ENCODE assay signal across 12 cellular contexts in genomic region chr4:7854697-7855370, GRCh38.
A peak's percentile ranks its signal among the peaks of the same experiment; 100 is the strongest.
DNase-seq lines count a peak whose midpoint lies in the region; ATAC-seq, FAIRE-seq and TF ChIP-seq lines count a peak whose summit lies in the region.
"Had no signal": no experiment of that assay in that cellular context is flagged by ENCODE, and none has a peak within 500 bp of the region (broad histone marks: within the 10 kb centered on the region; RNA-seq: fewer than 3 reads in every experiment).

No MANE protein-coding gene starts in this region.

- no peaks in the 10 kb centered on the region for H3K9me3 Mint-ChIP-seq in HFFc6

- no peak for FAIRE-seq in bronchial epithelial cell (lab: Jason Lieb, UNC)
- FAIRE-seq: RCC 7860 had no signal

- H3K27ac Mint-ChIP-seq in HFFc6: peak overlapping the region; percentile 90

- H3K4me3 Mint-ChIP-seq in HFFc6: no peak overlapping the region

- H3K27me3 ChIP-seq in bronchial epithelial cell (ENCODE audit: control insufficient read depth, insufficient read depth, low read length): no peaks in the 10 kb centered on the region
- H3K27me3 ChIP-seq: hepatocyte, neutrophil had no signal

- peaks cover 24% of the 10 kb centered on the region for H3K27me3 Mint-ChIP-seq in HFFc6 (ENCODE audit: insufficient read depth)

- ATAC-seq in HG02588 (IDR thresholded peaks at IDR 0.05; ENCODE audit: unreplicated experiment) (no peak), GM21786 (IDR thresholded peaks at IDR 0.05; ENCODE audit: unreplicated experiment) (no peak)

- TF ChIP-seq CTCF in HFFc6 (IDR thresholded peaks at IDR 0.05) (no peak), bronchial epithelial cell (IDR thresholded peaks at IDR 0.05; ENCODE audit: insufficient read depth, low read length, severe bottlenecking) (no peak)

- H3K36me3 ChIP-seq in bronchial epithelial cell (ENCODE audit: control insufficient read depth, insufficient read depth, low read length): peaks cover 18% of the 10 kb centered on the region

- peaks cover 83% of the 10 kb centered on the region for H3K4me1 Mint-ChIP-seq in HFFc6 (ENCODE audit: low read depth)

- DNase-seq in HFFc6: no peak
- peak; percentile 43 to 61 for DNase-seq in activated CD4-positive, alpha-beta T cell treated with anti-CD3 and anti-CD28 coated beads, Interleukin-2, amount 50 U/mL, for 48 hours
- DNase-seq in bronchial epithelial cell (ENCODE audit: low read depth): peak; percentile 27
- DNase-seq in stimulated activated CD4-positive, alpha-beta T cell treated with anti-CD3 and anti-CD28 coated beads, Interleukin-15, amount 100 ng/mL, for 48 hours (ENCODE audit: low read depth in 2 of 2): peak; percentile 35 to 38
- no peak for DNase-seq in OCI-M1 (lab: John Stamatoyannopoulos, UW)
- DNase-seq in amygdala (lab: John Stamatoyannopoulos, UW): no peak
- DNase-seq: DMS153 had no signal

- H3K4me3 ChIP-seq in bronchial epithelial cell (ENCODE audit: low read depth, low read length): no peak overlapping the region
- H3K4me3 ChIP-seq: hepatocyte had no signal

- peaks cover 83% of the 10 kb centered on the region for H3K36me3 Mint-ChIP-seq in HFFc6 (ENCODE audit: low read depth)

Comparison
In these comparisons a context has a peak if more than half of its experiments do, and no peak if none do; other contexts are left out.
1. DNase-seq: peak in activated CD4-positive, alpha-beta T cell treated with anti-CD3 and anti-CD28 coated beads, Interleukin-2, amount 50 U/mL, for 48 hours (2 of 2), bronchial epithelial cell (single experiment) and stimulated activated CD4-positive, alpha-beta T cell treated with anti-CD3 and anti-CD28 coated beads, Interleukin-15, amount 100 ng/mL, for 48 hours (2 of 2); none in HFFc6 (single experiment), OCI-M1 (single experiment) and amygdala (0 of 56).